17 cellular contexts compared by ENCODE assay signal in genomic region chr12:105018761-105019160, GRCh38.
"Had no signal": no experiment of that assay in that cellular context is flagged by ENCODE, and none has a peak within 500 bp of the region (broad histone marks: within the 10 kb centered on the region; RNA-seq: fewer than 3 reads in every experiment).

No MANE protein-coding gene starts in this region.

- DNase-seq: activated CD4-positive, alpha-beta memory T cell treated with anti-CD3 and anti-CD28 coated beads, Interleukin-2, amount 10 ng/mL, durations not matched to agents 7 days and 5 days; activated CD4-positive, alpha-beta T cell treated with anti-CD3 and anti-CD28 coated beads for 36 hours; activated effector memory CD4-positive, alpha-beta T cell treated with Interleukin-2 at 50 U/mL for 16 hours; activated T-cell treated with anti-CD3 and anti-CD28 coated beads, Interleukin-2, amount 50 U/mL, for 4 hours; amygdala; body of pancreas; central memory CD4-positive, alpha-beta T cell; effector memory CD8-positive, alpha-beta T cell; gastrocnemius medialis; heart right ventricle; mesendoderm; ovary; upper lobe of left lung had no signal

- H3K36me3 ChIP-seq: ovary had no signal

- H3K4me3 ChIP-seq: body of pancreas, gastrocnemius medialis, heart right ventricle, ovary, suprapubic skin, upper lobe of left lung had no signal

- H3K27me3 ChIP-seq: body of pancreas, gastrocnemius medialis, heart right ventricle, ovary, suprapubic skin, upper lobe of left lung had no signal

- H3K27ac Mint-ChIP-seq: activated CD4-positive, alpha-beta memory T cell treated with anti-CD3 and anti-CD28 coated beads, Interleukin-2, amount 10 ng/mL, durations not matched to agents 7 days and 5 days; activated CD4-positive, alpha-beta T cell treated with anti-CD3 and anti-CD28 coated beads for 36 hours; activated naive CD4-positive, alpha-beta T cell treated with anti-CD3 and anti-CD28 coated beads, Interleukin-2, amount 50 U/mL, for 24 hours; effector memory CD8-positive, alpha-beta T cell; stimulated activated naive CD8-positive, alpha-beta T cell treated with anti-CD3 and anti-CD28 coated beads, Interleukin-15, Interleukin-2, amounts not matched to agents 100 ng/mL and 50 ng/mL, for 24 hours had no signal

- H3K27me3 Mint-ChIP-seq: activated CD4-positive, alpha-beta memory T cell treated with anti-CD3 and anti-CD28 coated beads, Interleukin-2, amount 10 ng/mL, durations not matched to agents 7 days and 5 days; activated CD4-positive, alpha-beta T cell treated with anti-CD3 and anti-CD28 coated beads for 36 hours; activated naive CD4-positive, alpha-beta T cell treated with anti-CD3 and anti-CD28 coated beads, Interleukin-2, amount 50 U/mL, for 24 hours; effector memory CD8-positive, alpha-beta T cell; stimulated activated naive CD8-positive, alpha-beta T cell treated with anti-CD3 and anti-CD28 coated beads, Interleukin-15, Interleukin-2, amounts not matched to agents 100 ng/mL and 50 ng/mL, for 24 hours had no signal

- H3K27ac ChIP-seq: body of pancreas, gastrocnemius medialis, heart right ventricle, ovary, suprapubic skin, upper lobe of left lung had no signal

- H3K4me1 Mint-ChIP-seq: activated CD4-positive, alpha-beta memory T cell treated with anti-CD3 and anti-CD28 coated beads, Interleukin-2, amount 10 ng/mL, durations not matched to agents 7 days and 5 days; activated naive CD4-positive, alpha-beta T cell treated with anti-CD3 and anti-CD28 coated beads, Interleukin-2, amount 50 U/mL, for 24 hours had no signal

- H3K9me3 ChIP-seq: body of pancreas, gastrocnemius medialis, heart right ventricle, ovary, suprapubic skin, upper lobe of left lung had no signal

- H3K9me3 Mint-ChIP-seq: activated CD4-positive, alpha-beta memory T cell treated with anti-CD3 and anti-CD28 coated beads, Interleukin-2, amount 10 ng/mL, durations not matched to agents 7 days and 5 days; activated naive CD4-positive, alpha-beta T cell treated with anti-CD3 and anti-CD28 coated beads, Interleukin-2, amount 50 U/mL, for 24 hours; activated T-cell treated with anti-CD3 and anti-CD28 coated beads, Interleukin-2, amount 50 U/mL, for 4 hours; effector memory CD8-positive, alpha-beta T cell; stimulated activated naive CD8-positive, alpha-beta T cell treated with anti-CD3 and anti-CD28 coated beads, Interleukin-15, Interleukin-2, amounts not matched to agents 100 ng/mL and 50 ng/mL, for 24 hours had no signal

- ATAC-seq: activated CD4-positive, alpha-beta T cell treated with anti-CD3 and anti-CD28 coated beads for 36 hours; body of pancreas; effector memory CD8-positive, alpha-beta T cell; gastrocnemius medialis; heart right ventricle; sciatic nerve had no signal

- H3K4me3 Mint-ChIP-seq: activated CD4-positive, alpha-beta memory T cell treated with anti-CD3 and anti-CD28 coated beads, Interleukin-2, amount 10 ng/mL, durations not matched to agents 7 days and 5 days; activated CD4-positive, alpha-beta T cell treated with anti-CD3 and anti-CD28 coated beads for 36 hours; activated naive CD4-positive, alpha-beta T cell treated with anti-CD3 and anti-CD28 coated beads, Interleukin-2, amount 50 U/mL, for 24 hours; activated T-cell treated with anti-CD3 and anti-CD28 coated beads, Interleukin-2, amount 50 U/mL, for 4 hours; effector memory CD8-positive, alpha-beta T cell; stimulated activated naive CD8-positive, alpha-beta T cell treated with anti-CD3 and anti-CD28 coated beads, Interleukin-15, Interleukin-2, amounts not matched to agents 100 ng/mL and 50 ng/mL, for 24 hours had no signal
